Comparison of ENCODE assay signal across 21 cellular contexts in genomic region chr6:82337688-82338257, GRCh38. TPM values are rescaled to one million over a fixed set of nuclear protein-coding genes. Genes with fewer than 3 reads are reported as not detected.
DNase-seq lines count a peak whose midpoint lies in the region; ATAC-seq and TF ChIP-seq lines count a peak whose summit lies in the region.
"Had no signal": no experiment of that assay in that cellular context is flagged by ENCODE, and none has a peak within 500 bp of the region (broad histone marks: within the 10 kb centered on the region; RNA-seq: fewer than 3 reads in every experiment).

No MANE protein-coding gene starts in this region.

- no peaks in the 10 kb centered on the region for H3K27me3 Mint-ChIP-seq in endodermal cell (ENCODE audit: insufficient read depth)

- H3K9me3 Mint-ChIP-seq in endodermal cell, result peaks cover 23% of the 10 kb centered on the region
- H3K9me3 Mint-ChIP-seq: activated T-cell treated with anti-CD3 and anti-CD28 coated beads, Interleukin-2, amount 50 U/mL, for 4 hours had no signal

- no peaks in the 10 kb centered on the region for H3K4me1 Mint-ChIP-seq in endodermal cell
- H3K4me1 Mint-ChIP-seq: activated B cell treated with CpG ODN at 0.5 μM for 24 hours; activated naive CD4-positive, alpha-beta T cell treated with anti-CD3 and anti-CD28 coated beads, Interleukin-2, amount 50 U/mL, for 24 hours; CD8-positive, alpha-beta memory T cell had no signal

- WGBS in endodermal cell (ENCODE audit: insufficient coverage in 1 of 2, insufficient read length in 1 of 2), 2 experiments, result 92 to 96% methylated on average over 4 of the region's 4 CpGs

- no peak overlapping the region for H3K9ac ChIP-seq in endodermal cell (ENCODE audit: extremely low read depth, low read length, poor library complexity, severe bottlenecking)
- H3K9ac ChIP-seq: SK-N-SH had no signal

- H3K27me3 ChIP-seq in left lung, result no peaks in the 10 kb centered on the region
- no peaks in the 10 kb centered on the region for H3K27me3 ChIP-seq in endodermal cell (ENCODE audit: control insufficient read depth, insufficient read depth, low read length, poor library complexity, severe bottlenecking)
- H3K27me3 ChIP-seq: Peyer's patch, suprapubic skin had no signal

- H3K4me1 ChIP-seq in left lung (no peaks in the 10 kb centered on the region), endodermal cell (ENCODE audit: control insufficient read depth, insufficient read depth, low read length) (no peaks in the 10 kb centered on the region)
- H3K4me1 ChIP-seq: heart right ventricle, Peyer's patch, suprapubic skin had no signal

- no peak for TF ChIP-seq CTCF in RWPE1 (conservative IDR thresholded peaks at IDR 0.05; ENCODE audit: low read depth)
- TF ChIP-seq CTCF in left lung (IDR thresholded peaks at IDR 0.05), result no peak
- TF ChIP-seq CTCF in endodermal cell (conservative IDR thresholded peaks at IDR 0.05), result no peak

- no peaks in the 10 kb centered on the region for H3K36me3 Mint-ChIP-seq in endodermal cell (ENCODE audit: low read depth)
- H3K36me3 Mint-ChIP-seq: activated naive CD4-positive, alpha-beta T cell treated with anti-CD3 and anti-CD28 coated beads, Interleukin-2, amount 50 U/mL, for 24 hours had no signal

- ATAC-seq in left lung, result peak; percentile 76
- ATAC-seq: activated CD8-positive, alpha-beta T cell treated with anti-CD3 and anti-CD28 coated beads, Interleukin-2, amount 10 ng/mL, durations not matched to agents 7 days and 5 days; activated T-cell treated with anti-CD3 and anti-CD28 coated beads, Interleukin-2, amount 50 U/mL, for 4 hours; heart right ventricle; right cardiac atrium had no signal

- POLR2A ChIA-PET in RWPE1 (lab: Yijun Ruan, JAX; ENCODE audit: low non-redundant PET), result no interaction called here

- CTCF ChIA-PET in RWPE1 (lab: Yijun Ruan, JAX), result interaction anchor here (0.7 kb wide), 1 partner anchor 716 kb away, joined by 3 read pairs; no protein-coding TSS in a partner anchor

- H3K9me3 ChIP-seq in left lung (peaks cover 0 to 8% of the 10 kb centered on the region in 2 donors), endodermal cell (ENCODE audit: control insufficient read depth, low read length) (peaks cover 21% of the 10 kb centered on the region)
- H3K9me3 ChIP-seq: SK-N-SH, suprapubic skin had no signal

- DNase-seq in DMS79 treated with DMSO at 0.1 percent for 48 hours (lab: John Stamatoyannopoulos, UW) (peak; percentile 36), NCI-H1105 (lab: John Stamatoyannopoulos, UW) (peak; percentile 72), RWPE1 (ENCODE audit: low spot score) (peak; percentile 49), left lung (no peak), caudate nucleus (lab: John Stamatoyannopoulos, UW) (no peak), endodermal cell (no peak)
- DNase-seq in activated CD4-positive, alpha-beta T cell treated with anti-CD3 and anti-CD28 coated beads, Interleukin-2, amount 50 U/mL, for 1 hour, result no peak
- DNase-seq: activated B cell treated with CpG ODN at 0.5 μM for 24 hours; activated CD8-positive, alpha-beta T cell treated with anti-CD3 and anti-CD28 coated beads, Interleukin-2, amount 10 ng/mL, durations not matched to agents 7 days and 5 days; activated T-cell treated with anti-CD3 and anti-CD28 coated beads, Interleukin-2, amount 50 U/mL, for 4 hours; CD8-positive, alpha-beta memory T cell; EL; heart right ventricle; NCI-H1694; NCI-H774; Peyer's patch; right cardiac atrium; SK-N-SH had no signal

- no peaks in the 10 kb centered on the region for H3K36me3 ChIP-seq in left lung
- no peaks in the 10 kb centered on the region for H3K36me3 ChIP-seq in endodermal cell (ENCODE audit: control insufficient read depth, insufficient read depth, low read length)
- H3K36me3 ChIP-seq: heart right ventricle, Peyer's patch, suprapubic skin had no signal

- no peak overlapping the region for H3K27ac ChIP-seq in RWPE1
- no peak overlapping the region for H3K27ac ChIP-seq in left lung
- H3K27ac ChIP-seq in caudate nucleus (ENCODE audit: low read depth, low read length), result no peak overlapping the region
- H3K27ac ChIP-seq in endodermal cell (ENCODE audit: low read depth, low read length), result no peak overlapping the region
- H3K27ac ChIP-seq: heart right ventricle, Peyer's patch, suprapubic skin had no signal

- H3K4me3 Mint-ChIP-seq in endodermal cell, result no peak overlapping the region
- H3K4me3 Mint-ChIP-seq: activated B cell treated with CpG ODN at 0.5 μM for 24 hours; activated CD8-positive, alpha-beta T cell treated with anti-CD3 and anti-CD28 coated beads, Interleukin-2, amount 10 ng/mL, durations not matched to agents 7 days and 5 days; activated naive CD4-positive, alpha-beta T cell treated with anti-CD3 and anti-CD28 coated beads, Interleukin-2, amount 50 U/mL, for 24 hours; activated T-cell treated with anti-CD3 and anti-CD28 coated beads, Interleukin-2, amount 50 U/mL, for 4 hours; CD8-positive, alpha-beta memory T cell; T-helper 2 cell treated with Interferon-gamma antibody and Interleukin-4, amounts not matched to agents 5 μg/mL and 100 μg/mL, for 36 hours had no signal

- intact Hi-C loops in left lung (cut with DNase I), result no loop called here

- H3K4me3 ChIP-seq in left lung (no peak overlapping the region), endodermal cell (ENCODE audit: low read length) (no peak overlapping the region)
- H3K4me3 ChIP-seq: heart right ventricle, Peyer's patch, suprapubic skin had no signal

- no peak overlapping the region for H3K27ac Mint-ChIP-seq in endodermal cell
- H3K27ac Mint-ChIP-seq: activated B cell treated with CpG ODN at 0.5 μM for 24 hours; activated CD8-positive, alpha-beta T cell treated with anti-CD3 and anti-CD28 coated beads, Interleukin-2, amount 10 ng/mL, durations not matched to agents 7 days and 5 days; activated naive CD4-positive, alpha-beta T cell treated with anti-CD3 and anti-CD28 coated beads, Interleukin-2, amount 50 U/mL, for 24 hours; CD8-positive, alpha-beta memory T cell; T-helper 2 cell treated with Interferon-gamma antibody and Interleukin-4, amounts not matched to agents 5 μg/mL and 100 μg/mL, for 36 hours had no signal

RNA-seq across cellular contexts. Expression of gene TPBG, which starts 25.8 kb away (rescaled TPM):
- total RNA-seq in left lung (10 to 100 TPM; 12.6 to 19.3 TPM), endodermal cell (10 to 100 TPM; 34.0 to 39.1 TPM)
- 207 TPM for polyA plus RNA-seq in endodermal cell (2013, experiment 1 of 2)
- 174 TPM for polyA plus RNA-seq in endodermal cell (2013, experiment 2 of 2)
- total RNA-seq: activated B cell treated with CpG ODN at 0.5 μM for 24 hours; activated CD8-positive, alpha-beta T cell treated with anti-CD3 and anti-CD28 coated beads, Interleukin-2, amount 10 ng/mL, durations not matched to agents 7 days and 5 days; CD8-positive, alpha-beta memory T cell had no signal

Comparison
In these comparisons a context has a peak if more than half of its experiments do, and no peak if none do; other contexts are left out.
1. DNase-seq: peak in DMS79 treated with DMSO at 0.1 percent for 48 hours (single experiment), NCI-H1105 (single experiment) and RWPE1 (single experiment); none in left lung (0 of 2), caudate nucleus (0 of 61), activated CD4-positive, alpha-beta T cell treated with anti-CD3 and anti-CD28 coated beads, Interleukin-2, amount 50 U/mL, for 1 hour (single experiment) and endodermal cell (single experiment).